ENCODE assay signal across 26 cellular contexts in the genomic region with DNA sequence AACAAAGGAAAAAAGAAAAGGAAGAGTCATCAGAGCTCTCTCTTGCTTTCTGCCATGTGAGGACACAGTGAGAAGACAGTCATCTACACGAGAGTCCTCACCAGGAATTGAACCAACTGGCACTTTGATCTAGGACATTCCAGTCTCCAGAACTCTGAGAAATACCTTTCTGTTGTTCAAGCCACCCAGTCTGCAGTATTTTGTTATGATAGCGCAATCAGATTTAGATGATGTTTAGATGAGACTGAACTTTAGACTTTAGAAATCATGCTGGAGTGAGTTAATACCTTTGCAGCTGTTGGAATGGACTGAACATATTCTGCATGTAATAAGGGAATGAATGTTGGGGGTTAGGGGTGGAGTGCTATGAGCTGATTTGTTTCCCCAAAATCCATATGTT.
"Had no signal": no experiment of that assay in that cellular context is flagged by ENCODE, and none has a peak within 500 bp of the region (broad histone marks: within the 10 kb centered on the region; RNA-seq: fewer than 3 reads in every experiment).

No MANE protein-coding gene starts in this region.

- H3K27me3 ChIP-seq: brain microvascular endothelial cell, dorsolateral prefrontal cortex had no signal

- H3K4me3 ChIP-seq: coronary artery, dorsolateral prefrontal cortex had no signal

- H3K27ac ChIP-seq: brain microvascular endothelial cell, coronary artery, dorsolateral prefrontal cortex had no signal

- ATAC-seq: activated CD4-positive, alpha-beta T cell treated with anti-CD3 and anti-CD28 coated beads for 36 hours; activated CD8-positive, alpha-beta memory T cell treated with anti-CD3 and anti-CD28 coated beads, Interleukin-2, amount 10 ng/mL, durations not matched to agents 7 days and 5 days; activated CD8-positive, alpha-beta T cell treated with anti-CD3 and anti-CD28 coated beads, Interleukin-2, amount 10 ng/mL, durations not matched to agents 7 days and 5 days; esophagus mucosa had no signal

- H3K36me3 ChIP-seq: brain microvascular endothelial cell had no signal

- FAIRE-seq: astrocyte, bronchial epithelial cell, frontal cortex had no signal

- DNase-seq: activated CD4-positive, alpha-beta memory T cell treated with anti-CD3 and anti-CD28 coated beads for 36 hours; activated CD4-positive, alpha-beta T cell treated with anti-CD3 and anti-CD28 coated beads for 36 hours; activated CD4-positive, alpha-beta T cell treated with anti-CD3 and anti-CD28 coated beads, Interleukin-2, amount 10 ng/mL, durations not matched to agents 24 days and 14 days; activated CD4-positive, CD25-positive, alpha-beta regulatory T cell; activated CD4-positive, CD25-positive, alpha-beta regulatory T cell treated with anti-CD3 and anti-CD28 coated beads, Interleukin-2, amount 50 U/mL, for 72 hours; activated CD8-positive, alpha-beta memory T cell treated with anti-CD3 and anti-CD28 coated beads, Interleukin-2, amount 10 ng/mL, durations not matched to agents 7 days and 5 days; activated CD8-positive, alpha-beta memory T cell treated with anti-CD3 and anti-CD28 coated beads, Interleukin-2, amount 50 U/mL, for 4 hours; activated CD8-positive, alpha-beta T cell treated with anti-CD3 and anti-CD28 coated beads, Interleukin-2, amount 10 ng/mL, durations not matched to agents 7 days and 5 days; activated gamma-delta T cell treated with Interleukin-2 at 50 U/mL for 16 hours; activated naive CD4-positive, alpha-beta T cell treated with anti-CD3 and anti-CD28 coated beads, Interleukin-2, amount 50 U/mL, for 16 hours; activated naive CD4-positive, alpha-beta T cell treated with Interleukin-2 at 50 U/mL for 16 hours; activated T-cell treated with anti-CD3 and anti-CD28 coated beads, Interleukin-2, amount 50 U/mL, for 1 hour; activated T-cell treated with anti-CD3 and anti-CD28 coated beads, Interleukin-2, amount 50 U/mL, for 48 hours; amniotic stem cell; anterior cingulate cortex; brain microvascular endothelial cell; dorsolateral prefrontal cortex; effector memory CD4-positive, alpha-beta T cell; endodermal cell; foreskin fibroblast; T-helper 2 cell had no signal
